17 cellular contexts compared by ENCODE assay signal in the genomic region with DNA sequence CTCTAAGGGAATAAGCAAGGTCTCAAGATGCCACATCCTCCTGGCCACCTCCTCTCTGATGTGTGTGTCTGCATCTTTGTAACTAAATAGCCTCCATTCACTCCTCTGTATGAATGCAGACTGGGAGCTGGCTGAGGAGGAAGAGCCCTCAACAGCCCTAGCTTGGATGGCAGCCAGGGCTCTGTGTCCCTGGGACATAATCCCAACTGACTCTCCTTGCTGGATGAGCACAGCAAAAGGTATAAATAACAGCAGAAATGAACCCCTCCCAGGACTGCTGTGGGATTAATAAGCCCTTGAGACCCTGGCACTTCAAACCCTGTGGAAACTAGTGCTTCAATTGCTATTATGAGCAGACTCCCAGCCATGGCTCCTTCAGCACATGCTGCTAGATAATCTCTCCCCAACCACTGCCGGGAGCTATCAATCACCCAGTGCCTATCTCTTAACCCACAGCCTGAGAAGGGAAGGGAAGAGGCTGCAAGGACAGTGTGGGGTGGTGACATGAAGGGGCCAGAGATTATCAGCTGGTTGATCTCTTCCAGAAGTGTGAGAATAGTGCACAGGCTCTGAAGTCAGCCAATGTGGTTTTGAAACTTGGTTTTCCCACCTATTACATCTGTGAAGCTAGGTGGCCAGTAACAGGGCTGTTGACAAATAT.
DNase-seq lines count a peak whose midpoint lies in the region; ATAC-seq and TF ChIP-seq lines count a peak whose summit lies in the region.
"Had no signal": no experiment of that assay in that cellular context is flagged by ENCODE, and none has a peak within 500 bp of the region (broad histone marks: within the 10 kb centered on the region; RNA-seq: fewer than 3 reads in every experiment).

No MANE protein-coding gene starts in this region.

- CTCF ChIA-PET in PC-3 (lab: Charles Lee), result no interaction called here

- no peaks in the 10 kb centered on the region for H3K9me2 ChIP-seq in PC-3 (replicated peaks; ENCODE audit: low read length)

- peak overlapping the region in 1 of 6 donors; percentile 51 for H3K27ac Mint-ChIP-seq in immature natural killer cell
- H3K27ac Mint-ChIP-seq: activated B cell treated with CpG ODN at 0.5 μM for 24 hours, CD14-positive monocyte had no signal

- no peak overlapping the region for H3K4me3 ChIP-seq in PC-3 (ENCODE audit: low read length)
- H3K4me3 ChIP-seq: transverse colon had no signal

- no peaks in the 10 kb centered on the region for H4K20me1 ChIP-seq in PC-3 (ENCODE audit: low read length)

- no TSS peak for BruUV-seq in PC-3 (replicated peaks; lab: Mats Ljungman, UMichigan)

- no peak overlapping the region for H3K9ac ChIP-seq in PC-3 (ENCODE audit: low read length)

- H3K27me3 Mint-ChIP-seq in immature natural killer cell (ENCODE audit: low read depth in 3 of 3), result no peaks in the 10 kb centered on the region

- intact Hi-C loops in PC-3 (cut with micrococcal nuclease), result no loop called here

- H3K4me2 ChIP-seq in PC-3 (ENCODE audit: low read length), result no peak overlapping the region

- no peak overlapping the region for H3K27ac ChIP-seq in PC-3 (ENCODE audit: low read length)
- H3K27ac ChIP-seq: neutrophil, transverse colon had no signal

- H3F3A ChIP-seq in PC-3 (ENCODE audit: low read length, unreplicated experiment), result no peaks in the 10 kb centered on the region

- peak overlapping the region; percentile 10 to 46 (median 11) for H3K4me3 Mint-ChIP-seq in immature natural killer cell
- H3K4me3 Mint-ChIP-seq: activated B cell treated with CpG ODN at 0.5 μM for 24 hours, CD14-positive monocyte had no signal

- POLR2A ChIA-PET in PC-3 (lab: Charles Lee; ENCODE audit: unreplicated experiment), result no interaction called here

- TF ChIP-seq CTCF in PC-3 (conservative IDR thresholded peaks at IDR 0.05; ENCODE audit: low read depth, low read length), result no peak

- no peaks in the 10 kb centered on the region for H3K36me3 ChIP-seq in PC-3 (ENCODE audit: low read depth, low read length)
- H3K36me3 ChIP-seq: neutrophil, transverse colon had no signal

- ATAC-seq in PC-3, result no peak
- ATAC-seq: sciatic nerve had no signal

- in situ Hi-C loops in G401 (cut with HindIII; ENCODE audit: low sequenced_read_pairs), result no loop called here

- no peaks in the 10 kb centered on the region for H3K9me3 ChIP-seq in PC-3 (ENCODE audit: low read length)
- H3K9me3 ChIP-seq: neutrophil, transverse colon had no signal

- H3K79me2 ChIP-seq in PC-3 (ENCODE audit: low read length), result no peaks in the 10 kb centered on the region

- peaks cover 0 to 4% (median 3%) of the 10 kb centered on the region in 3 donors for H3K36me3 Mint-ChIP-seq in immature natural killer cell
- H3K36me3 Mint-ChIP-seq: CD14-positive monocyte had no signal

- H2AFZ ChIP-seq in PC-3 (ENCODE audit: low read length), result no peak overlapping the region

- peaks cover 18 to 29% of the 10 kb centered on the region in 2 donors for H3K4me1 Mint-ChIP-seq in immature natural killer cell
- H3K4me1 Mint-ChIP-seq: activated B cell treated with CpG ODN at 0.5 μM for 24 hours, CD14-positive monocyte had no signal

- H3K9me3 Mint-ChIP-seq in immature natural killer cell, result no peaks in the 10 kb centered on the region
- H3K9me3 Mint-ChIP-seq: activated B cell treated with CpG ODN at 0.5 μM for 24 hours had no signal

- H3K4me1 ChIP-seq in PC-3 (ENCODE audit: insufficient read depth, low read length), result no peaks in the 10 kb centered on the region
- H3K4me1 ChIP-seq: transverse colon had no signal

- no peaks in the 10 kb centered on the region for H3K27me3 ChIP-seq in PC-3 (ENCODE audit: low read length)
- H3K27me3 ChIP-seq: neutrophil, transverse colon had no signal

- DNase-seq in G401 (ENCODE audit: low spot score), result peak; percentile 72
- peak; percentile 49 for DNase-seq in NCI-H1105 treated with DMSO at 0.1 percent for 48 hours (lab: John Stamatoyannopoulos, UW)
- peak; percentile 29 for DNase-seq in NCI-H748 treated with DMSO at 0.1 percent for 48 hours (lab: John Stamatoyannopoulos, UW)
- peak in 1 of 3 donors; percentile 19 for DNase-seq in immature natural killer cell
- DNase-seq in anterior cingulate cortex (lab: John Stamatoyannopoulos, UW), result no peak
- no peak for DNase-seq in RPMI8226
- DNase-seq in PC-3, result no peak
- DNase-seq: activated B cell treated with CpG ODN at 0.5 μM for 24 hours; activated naive CD4-positive, alpha-beta T cell; effector memory CD4-positive, alpha-beta T cell; foreskin fibroblast; mammary epithelial cell; stimulated activated CD4-positive, alpha-beta T cell treated with anti-CD3 and anti-CD28 coated beads, Interleukin-2, amount 100 ng/mL, for 48 hours; transverse colon had no signal

Comparison
In these comparisons a context has a peak if more than half of its experiments do, and no peak if none do; other contexts are left out.
1. DNase-seq: peak in G401 (single experiment), NCI-H1105 treated with DMSO at 0.1 percent for 48 hours (single experiment) and NCI-H748 treated with DMSO at 0.1 percent for 48 hours (single experiment); none in anterior cingulate cortex (0 of 58), RPMI8226 (single experiment) and PC-3 (single experiment).